ENCODE assay signal across 8 cellular contexts in the genomic region with DNA sequence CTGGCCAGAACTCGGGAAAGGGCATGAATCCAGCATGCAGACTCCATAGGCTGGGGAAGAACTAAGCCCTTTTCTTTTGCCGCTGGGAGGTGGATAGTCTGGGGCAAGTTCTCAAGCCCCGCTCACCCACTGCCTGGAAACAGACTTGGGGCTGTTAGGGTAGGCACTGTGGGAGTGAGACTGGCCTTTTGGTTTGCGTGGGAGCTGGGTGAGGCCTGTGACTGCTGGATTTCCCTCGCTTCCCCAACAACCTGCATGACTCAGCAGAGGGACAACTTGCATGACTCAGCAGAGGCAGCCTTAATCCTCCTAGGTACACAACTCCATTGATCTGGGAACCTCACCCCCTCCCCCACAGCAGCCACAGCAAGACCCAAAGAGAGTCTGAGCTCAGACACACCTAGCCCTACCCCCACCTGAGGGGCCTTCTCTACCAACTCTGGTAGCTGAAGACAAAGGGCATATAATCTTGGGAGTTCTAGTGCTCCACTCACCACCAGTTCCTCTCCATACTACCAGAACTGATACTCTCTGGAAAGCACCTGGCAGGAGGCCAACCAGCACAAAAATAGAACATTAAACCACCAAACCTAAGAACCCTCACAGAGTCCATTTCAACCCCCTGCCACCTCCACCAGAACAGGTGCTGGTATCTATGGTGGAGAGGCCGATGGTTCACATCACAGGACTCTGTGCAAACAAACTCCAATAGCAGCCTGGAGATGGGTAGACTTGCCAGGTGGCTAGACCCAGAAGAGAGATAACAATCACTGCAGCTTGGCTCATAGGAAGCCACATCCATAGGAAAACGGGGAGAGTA.
DNase-seq lines count a peak whose midpoint lies in the region; ATAC-seq and TF ChIP-seq lines count a peak whose summit lies in the region.

No MANE protein-coding gene starts in this region.

- H3K4me3 Mint-ChIP-seq in activated CD8-positive, alpha-beta T cell treated with anti-CD3 and anti-CD28 coated beads for 36 hours: no peak overlapping the region
- no peak overlapping the region for H3K4me3 Mint-ChIP-seq in activated CD8-positive, alpha-beta T cell treated with anti-CD3 and anti-CD28 coated beads, Interleukin-2, amount 10 ng/mL, durations not matched to agents 7 days and 5 days

- H3K9me3 Mint-ChIP-seq in activated CD8-positive, alpha-beta T cell treated with anti-CD3 and anti-CD28 coated beads for 36 hours: no peaks in the 10 kb centered on the region
- H3K9me3 Mint-ChIP-seq in activated CD8-positive, alpha-beta T cell treated with anti-CD3 and anti-CD28 coated beads, Interleukin-2, amount 10 ng/mL, durations not matched to agents 7 days and 5 days (ENCODE audit: insufficient read depth): no peaks in the 10 kb centered on the region

- H3K27ac ChIP-seq in ascending aorta: no peak overlapping the region

- H3K36me3 Mint-ChIP-seq in activated CD8-positive, alpha-beta T cell treated with anti-CD3 and anti-CD28 coated beads for 36 hours (ENCODE audit: low read depth): peaks cover 8% of the 10 kb centered on the region
- no peaks in the 10 kb centered on the region for H3K36me3 Mint-ChIP-seq in activated CD8-positive, alpha-beta T cell treated with anti-CD3 and anti-CD28 coated beads, Interleukin-2, amount 10 ng/mL, durations not matched to agents 7 days and 5 days (ENCODE audit: low read depth)

- ATAC-seq in activated CD8-positive, alpha-beta T cell treated with anti-CD3 and anti-CD28 coated beads for 36 hours: no peak
- no peak for ATAC-seq in activated CD8-positive, alpha-beta T cell treated with anti-CD3 and anti-CD28 coated beads, Interleukin-2, amount 10 ng/mL, durations not matched to agents 7 days and 5 days
- peak; percentile 76 for ATAC-seq in HG03045 (IDR thresholded peaks at IDR 0.05; ENCODE audit: unreplicated experiment)

- intact Hi-C loops in activated CD8-positive, alpha-beta T cell treated with anti-CD3 and anti-CD28 coated beads for 36 hours (cut with micrococcal nuclease): no loop called here
- intact Hi-C loops in ascending aorta (cut with DNase I): no loop called here

- no peaks in the 10 kb centered on the region for H3K36me3 ChIP-seq in ascending aorta

- no peaks in the 10 kb centered on the region for H3K27me3 Mint-ChIP-seq in activated CD8-positive, alpha-beta T cell treated with anti-CD3 and anti-CD28 coated beads for 36 hours
- H3K27me3 Mint-ChIP-seq in activated CD8-positive, alpha-beta T cell treated with anti-CD3 and anti-CD28 coated beads, Interleukin-2, amount 10 ng/mL, durations not matched to agents 7 days and 5 days (ENCODE audit: low read depth): no peaks in the 10 kb centered on the region

- POLR2A ChIA-PET in activated CD8-positive, alpha-beta T cell treated with anti-CD3 and anti-CD28 coated beads for 36 hours (lab: Charles Lee): no interaction called here
- POLR2A ChIA-PET in activated CD8-positive, alpha-beta T cell treated with anti-CD3 and anti-CD28 coated beads, Interleukin-2, amount 10 ng/mL, durations not matched to agents 7 days and 5 days (lab: Charles Lee): no interaction called here

- no peak for TF ChIP-seq CTCF in activated CD8-positive, alpha-beta T cell treated with anti-CD3 and anti-CD28 coated beads for 36 hours (IDR thresholded peaks at IDR 0.05)
- TF ChIP-seq CTCF in fibroblast of pulmonary artery (IDR thresholded peaks at IDR 0.05; ENCODE audit: low read length, missing control alignments) (no peak), ascending aorta (IDR thresholded peaks at IDR 0.05) (no peak)

- H3K4me1 ChIP-seq in ascending aorta: no peaks in the 10 kb centered on the region

- no peaks in the 10 kb centered on the region for H3K9me3 ChIP-seq in ascending aorta

- CTCF ChIA-PET in activated CD8-positive, alpha-beta T cell treated with anti-CD3 and anti-CD28 coated beads for 36 hours (lab: Charles Lee): interaction anchor here (1.3 to 1.4 kb wide), 3 partner anchors 27 to 243 kb away, joined by 3 to 4 read pairs (median 4); no protein-coding TSS in a partner anchor
- CTCF ChIA-PET in activated CD8-positive, alpha-beta T cell treated with anti-CD3 and anti-CD28 coated beads, Interleukin-2, amount 10 ng/mL, durations not matched to agents 7 days and 5 days (lab: Charles Lee): no interaction called here

- H3K27me3 ChIP-seq in ascending aorta: no peaks in the 10 kb centered on the region

- H3K27ac Mint-ChIP-seq in activated CD8-positive, alpha-beta T cell treated with anti-CD3 and anti-CD28 coated beads for 36 hours: no peak overlapping the region
- H3K27ac Mint-ChIP-seq in activated CD8-positive, alpha-beta T cell treated with anti-CD3 and anti-CD28 coated beads, Interleukin-2, amount 10 ng/mL, durations not matched to agents 7 days and 5 days: no peak overlapping the region

- peaks cover 6% of the 10 kb centered on the region for H3K4me1 Mint-ChIP-seq in activated CD8-positive, alpha-beta T cell treated with anti-CD3 and anti-CD28 coated beads for 36 hours (ENCODE audit: low read depth)
- H3K4me1 Mint-ChIP-seq in activated CD8-positive, alpha-beta T cell treated with anti-CD3 and anti-CD28 coated beads, Interleukin-2, amount 10 ng/mL, durations not matched to agents 7 days and 5 days (ENCODE audit: low read depth): no peaks in the 10 kb centered on the region

- peak; percentile 20 for DNase-seq in activated CD8-positive, alpha-beta T cell treated with anti-CD3 and anti-CD28 coated beads for 36 hours
- no peak for DNase-seq in activated CD8-positive, alpha-beta T cell treated with anti-CD3 and anti-CD28 coated beads, Interleukin-2, amount 10 ng/mL, durations not matched to agents 7 days and 5 days
- DNase-seq in NCI-H510A treated with DMSO at 0.1 percent for 48 hours (lab: John Stamatoyannopoulos, UW) (peak; percentile 92), fibroblast of pulmonary artery (ENCODE audit: low read depth) (peak; percentile 85), NOMO-1 treated with dmso at 0.1 percent for 144 hours (lab: John Stamatoyannopoulos, UW; ENCODE audit: unreplicated experiment) (no peak), ascending aorta (ENCODE audit: low spot score in 2 of 2) (no peak), mesenteric fat pad (ENCODE audit: low spot score) (no peak)

- H3K4me3 ChIP-seq in fibroblast of pulmonary artery (replicated peaks; ENCODE audit: low read depth, low read length) (no peak overlapping the region), ascending aorta (no peak overlapping the region)

Comparison
In these comparisons a context has a peak if more than half of its experiments do, and no peak if none do; other contexts are left out.
1. DNase-seq: peak in activated CD8-positive, alpha-beta T cell treated with anti-CD3 and anti-CD28 coated beads for 36 hours (single experiment), NCI-H510A treated with DMSO at 0.1 percent for 48 hours (single experiment) and fibroblast of pulmonary artery (single experiment); none in activated CD8-positive, alpha-beta T cell treated with anti-CD3 and anti-CD28 coated beads, Interleukin-2, amount 10 ng/mL, durations not matched to agents 7 days and 5 days (single experiment), NOMO-1 treated with dmso at 0.1 percent for 144 hours (single experiment), ascending aorta (0 of 2) and mesenteric fat pad (single experiment).